In genomic region chr7:47423196-47423595, GRCh38 we compare ENCODE assay signal across 16 cellular contexts.
DNase-seq lines count a peak whose midpoint lies in the region; ATAC-seq, FAIRE-seq and TF ChIP-seq lines count a peak whose summit lies in the region.
"Had no signal": no experiment of that assay in that cellular context is flagged by ENCODE, and none has a peak within 500 bp of the region (broad histone marks: within the 10 kb centered on the region; RNA-seq: fewer than 3 reads in every experiment).

No MANE protein-coding gene starts in this region.

- POLR2A ChIA-PET in HepG2 (lab: Yijun Ruan, JAX), result no interaction called here

- peaks cover 65% of the 10 kb centered on the region for H3K36me3 Mint-ChIP-seq in chondrocyte (ENCODE audit: low read depth)
- H3K36me3 Mint-ChIP-seq: CD8-positive, alpha-beta memory T cell had no signal

- no peak for TF ChIP-seq POLR2A in HepG2 (IDR thresholded peaks at IDR 0.05; ENCODE audit: insufficient read depth in 1 of 2, low read depth in 2 of 2, low read length in 2 of 2)

- intact Hi-C loops in HepG2 (cut with micrococcal nuclease; ENCODE audit: unreplicated experiment), result no loop called here
- intact Hi-C loops in ascending aorta (cut with DNase I), result no loop called here

- H3K4me3 ChIP-seq in HepG2 (replicated peaks in 1 of 3; ENCODE audit: insufficient read depth in 1 of 3, low read depth in 2 of 3, low read length in 3 of 3) (no peak overlapping the region), ascending aorta (no peak overlapping the region), WERI-Rb-1 (ENCODE audit: low read depth, low read length) (no peak overlapping the region)
- H3K4me3 ChIP-seq: BLaER1 had no signal

- no peak overlapping the region for H3K4me3 Mint-ChIP-seq in chondrocyte (ENCODE audit: unreplicated experiment)
- H3K4me3 Mint-ChIP-seq: CD8-positive, alpha-beta memory T cell; H9 had no signal

- H3K27ac Mint-ChIP-seq in chondrocyte (ENCODE audit: unreplicated experiment), result peak overlapping the region; percentile 41
- H3K27ac Mint-ChIP-seq: CD8-positive, alpha-beta memory T cell; H9 had no signal

- peaks cover 6% of the 10 kb centered on the region; the same call in 1 of the 2 replicates for H4K20me1 ChIP-seq in HepG2 (ENCODE audit: insufficient read depth, low read length)
- H4K20me1 ChIP-seq: BLaER1 had no signal

- peaks cover 12% of the 10 kb centered on the region for H3K4me1 ChIP-seq in HepG2 (ENCODE audit: insufficient read depth, low read length)
- H3K4me1 ChIP-seq in ascending aorta, result peaks cover 4 to 7% of the 10 kb centered on the region in 2 donors
- H3K4me1 ChIP-seq: BLaER1, Caco-2 had no signal

- 100% methylated on average over 3 of the region's 3 CpGs for WGBS in HepG2 (ENCODE audit: low lambda C conversion rate)

- H3K36me3 ChIP-seq in HepG2 (replicated peaks in 1 of 2; ENCODE audit: control insufficient read depth in 1 of 2, insufficient read depth in 2 of 2, low read length in 2 of 2) (peaks cover 41 to 93% of the 10 kb centered on the region in 2 experiments), ascending aorta (peaks cover 13 to 40% of the 10 kb centered on the region in 2 donors), WERI-Rb-1 (no peaks in the 10 kb centered on the region)

- DNase-seq in EH (ENCODE audit: low read depth) (peak; percentile 43), NCI-H2171 treated with DMSO at 0.1 percent for 48 hours (lab: John Stamatoyannopoulos, UW) (peak; percentile 57), chondrocyte (ENCODE audit: low spot score) (no peak), HepG2 (ENCODE audit: low spot score) (no peak), ascending aorta (ENCODE audit: low spot score in 2 of 2) (no peak), NCI-H1105 treated with DMSO at 0.1 percent for 48 hours (lab: John Stamatoyannopoulos, UW) (no peak), AG08395 (ENCODE audit: low spot score) (no peak), WERI-Rb-1 (no peak)
- DNase-seq: AML-193; CD8-positive, alpha-beta memory T cell; DMS53; GOT3; H9 had no signal

- FAIRE-seq in HepG2 (lab: Jason Lieb, UNC), result no peak
- FAIRE-seq: A204.1 had no signal

- no peaks in the 10 kb centered on the region for H3K79me2 ChIP-seq in HepG2 (ENCODE audit: insufficient read depth, low read length)

- TF ChIP-seq CTCF in chondrocyte (IDR thresholded peaks at IDR 0.05) (no peak), HepG2 (CRISPR knock-in tag; IDR thresholded peaks at IDR 0.05) (no peak), ascending aorta (IDR thresholded peaks at IDR 0.05) (no peak), WERI-Rb-1 (IDR thresholded peaks at IDR 0.05; ENCODE audit: low read depth, low read length) (no peak)

- H3K4me2 ChIP-seq in HepG2 (ENCODE audit: low read depth, low read length), result no peak overlapping the region
- H3K4me2 ChIP-seq: BLaER1 had no signal

- H3K27ac ChIP-seq in HepG2 (ENCODE audit: extremely low read length, insufficient read depth, low read length), result no peak overlapping the region
- no peak overlapping the region for H3K27ac ChIP-seq in ascending aorta
- no peak overlapping the region for H3K27ac ChIP-seq in WERI-Rb-1
- H3K27ac ChIP-seq: BLaER1 had no signal

- no peaks in the 10 kb centered on the region for H3K27me3 Mint-ChIP-seq in chondrocyte (ENCODE audit: low read depth)
- H3K27me3 Mint-ChIP-seq: CD8-positive, alpha-beta memory T cell had no signal

- CTCF ChIA-PET in HepG2 (lab: Yijun Ruan, JAX; ENCODE audit: low intra/inter-chr PET ratio, low total read pairs), result no interaction called here

- H3K9me3 Mint-ChIP-seq in chondrocyte (ENCODE audit: low read depth), result no peaks in the 10 kb centered on the region
- H3K9me3 Mint-ChIP-seq: H9 had no signal

- no peaks in the 10 kb centered on the region for H3K9me3 ChIP-seq in HepG2 (ENCODE audit: low read length)
- H3K9me3 ChIP-seq in ascending aorta, result no peaks in the 10 kb centered on the region
- no peaks in the 10 kb centered on the region for H3K9me3 ChIP-seq in WERI-Rb-1 (ENCODE audit: severe bottlenecking)
- H3K9me3 ChIP-seq: Caco-2 had no signal

- H3K4me1 Mint-ChIP-seq in chondrocyte (ENCODE audit: low read depth), result peaks cover 68% of the 10 kb centered on the region
- H3K4me1 Mint-ChIP-seq: CD8-positive, alpha-beta memory T cell had no signal

- ATAC-seq in HepG2, result no peak

- no peak overlapping the region for H3K9ac ChIP-seq in HepG2 (ENCODE audit: insufficient read depth, low read depth, low read length)
- H3K9ac ChIP-seq: BLaER1 had no signal

- no peak overlapping the region for H2AFZ ChIP-seq in HepG2 (ENCODE audit: low read length)

- no peak for TF ChIP-seq RAD21 in HepG2 (CRISPR knock-in tag; IDR thresholded peaks at IDR 0.05)

- TF ChIP-seq EP300 in HepG2 (IDR thresholded peaks at IDR 0.05; ENCODE audit: low read depth in 2 of 2, low read length in 2 of 2) (no peak), HepG2 (CRISPR knock-in tag; IDR thresholded peaks at IDR 0.05; ENCODE audit: borderline replicate concordance) (no peak)

- BruUV-seq in HepG2 (replicated peaks; lab: Mats Ljungman, UMichigan), result no TSS peak

- H3K27me3 ChIP-seq in HepG2 (ENCODE audit: control insufficient read depth in 1 of 2, insufficient read depth in 2 of 2, low read length in 2 of 2) (no peaks in the 10 kb centered on the region), ascending aorta (no peaks in the 10 kb centered on the region), WERI-Rb-1 (ENCODE audit: insufficient read depth, low read depth, severe bottlenecking) (no peaks in the 10 kb centered on the region)
- H3K27me3 ChIP-seq: BLaER1 had no signal

- in situ Hi-C loops in HepG2 (cut with HindIII; ENCODE audit: extremely low pct_ligation_motif_present, low pct_unique_long_range_greater_than_20kb), result no loop called here

TF ChIP-seq in HepG2, 621 proteins besides CTCF, POLR2A, EP300 and RAD21:
- TF ChIP-seq MLXIP (CRISPR knock-in tag; IDR thresholded peaks at IDR 0.05; ENCODE audit: borderline replicate concordance) (no peak), POLR2G (IDR thresholded peaks at IDR 0.05; ENCODE audit: low read depth, low read length) (0 out of 2 replicates have a peak, but pooled peaks have one; percentile 22), ZNF550 (CRISPR knock-in tag; IDR thresholded peaks at IDR 0.05; ENCODE audit: borderline replicate concordance) (no peak), RBM22 (optimal IDR thresholded peaks at IDR 0.05; ENCODE audit: low read length) (peak; percentile 65)

Comparison
In these comparisons a context has a peak if more than half of its experiments do, and no peak if none do; other contexts are left out.
1. DNase-seq: peak in EH (single experiment) and NCI-H2171 treated with DMSO at 0.1 percent for 48 hours (single experiment); none in chondrocyte (single experiment), HepG2 (single experiment), ascending aorta (0 of 2), NCI-H1105 treated with DMSO at 0.1 percent for 48 hours (single experiment), AG08395 (single experiment) and WERI-Rb-1 (single experiment).